25 cellular contexts compared by ENCODE assay signal in genomic region chr1:158969855-158970254, GRCh38. TPM values are rescaled to one million over a fixed set of nuclear protein-coding genes. Genes with fewer than 3 reads are reported as not detected.
DNase-seq lines count a peak whose midpoint lies in the region; ATAC-seq, FAIRE-seq and TF ChIP-seq lines count a peak whose summit lies in the region.
"Had no signal": no experiment of that assay in that cellular context is flagged by ENCODE, and none has a peak within 500 bp of the region (broad histone marks: within the 10 kb centered on the region; RNA-seq: fewer than 3 reads in every experiment).

No MANE protein-coding gene starts in this region.

- dilution Hi-C loops in keratinocyte (cut with MboI; ENCODE audit: extremely low pct_ligation_motif_present, low sequenced_read_pairs), result no loop called here

- intact Hi-C loops in CD14-positive monocyte (cut with micrococcal nuclease), result no loop called here

- no peaks in the 10 kb centered on the region for H4K20me1 ChIP-seq in keratinocyte (ENCODE audit: control insufficient read depth, extremely low read depth, insufficient read depth, low read length)
- H4K20me1 ChIP-seq: BLaER1 treated with 17β-estradiol and CSF1 and Interleukin-3, amounts not matched to agents 10 nM and 100 nM had no signal

- no peak for TF ChIP-seq CTCF in keratinocyte (optimal IDR thresholded peaks at IDR 0.05 in 1 of 3, IDR thresholded peaks at IDR 0.05 in 1 of 3, conservative IDR thresholded peaks at IDR 0.05 in 1 of 3; ENCODE audit: extremely low read depth in 1 of 3, insufficient read depth in 2 of 3, low read length in 3 of 3)
- TF ChIP-seq CTCF in CD14-positive monocyte (IDR thresholded peaks at IDR 0.05), result no peak

- no peaks in the 10 kb centered on the region for H3K36me3 ChIP-seq in CD8-positive, alpha-beta memory T cell (ENCODE audit: insufficient read depth, low read length)
- H3K36me3 ChIP-seq in keratinocyte (ENCODE audit: control insufficient read depth in 2 of 2, extremely low read depth in 1 of 2, insufficient read depth in 2 of 2, low read length in 2 of 2), result no peaks in the 10 kb centered on the region
- H3K36me3 ChIP-seq: adrenal gland; BLaER1 treated with 17β-estradiol and CSF1 and Interleukin-3, amounts not matched to agents 10 nM and 100 nM; suprapubic skin; uterus had no signal

- H3K4me2 ChIP-seq in keratinocyte (ENCODE audit: control insufficient read depth, extremely low read depth, insufficient read depth, low read depth, low read length), result no peak overlapping the region
- H3K4me2 ChIP-seq: BLaER1 treated with 17β-estradiol and CSF1 and Interleukin-3, amounts not matched to agents 10 nM and 100 nM; smooth muscle cell had no signal

- H3K27ac ChIP-seq in CD8-positive, alpha-beta memory T cell (ENCODE audit: low read depth, low read length), result no peak overlapping the region
- H3K27ac ChIP-seq in keratinocyte (ENCODE audit: control insufficient read depth, insufficient read depth, low read length), result peak overlapping the region; percentile 72
- H3K27ac ChIP-seq: adrenal gland; BLaER1 treated with 17β-estradiol and CSF1 and Interleukin-3, amounts not matched to agents 10 nM and 100 nM; suprapubic skin; uterus had no signal

- H3K4me1 ChIP-seq in CD8-positive, alpha-beta memory T cell (ENCODE audit: insufficient read depth, low read length), result no peaks in the 10 kb centered on the region
- peaks cover 12% of the 10 kb centered on the region for H3K4me1 ChIP-seq in keratinocyte (ENCODE audit: control insufficient read depth, extremely low read depth, insufficient read depth, low read length)
- H3K4me1 ChIP-seq: adrenal gland; BLaER1 treated with 17β-estradiol and CSF1 and Interleukin-3, amounts not matched to agents 10 nM and 100 nM; suprapubic skin; uterus had no signal

- H3K27ac Mint-ChIP-seq in activated CD4-positive, alpha-beta T cell treated with anti-CD3 and anti-CD28 coated beads, Interleukin-2, amount 10 ng/mL, durations not matched to agents 7 days and 5 days, result no peak overlapping the region
- peak overlapping the region in 5 of 8 donors; percentile 18 to 78 (median 61) for H3K27ac Mint-ChIP-seq in CD8-positive, alpha-beta memory T cell
- H3K27ac Mint-ChIP-seq in activated naive CD4-positive, alpha-beta T cell treated with anti-CD3 and anti-CD28 coated beads, Interleukin-2, amount 50 U/mL, for 72 hours, result peak overlapping the region; percentile 95 to 97
- H3K27ac Mint-ChIP-seq in CD14-positive monocyte, result peak overlapping the region in 1 of 7 donors; percentile 15
- H3K27ac Mint-ChIP-seq: WTC11 had no signal

- no peaks in the 10 kb centered on the region for H3K27me3 ChIP-seq in CD8-positive, alpha-beta memory T cell (ENCODE audit: insufficient read depth, low read length, poor library complexity, severe bottlenecking)
- no peaks in the 10 kb centered on the region for H3K27me3 ChIP-seq in keratinocyte (ENCODE audit: control insufficient read depth, extremely low read depth, insufficient read depth, low read length)
- H3K27me3 ChIP-seq: BLaER1 treated with 17β-estradiol and CSF1 and Interleukin-3, amounts not matched to agents 10 nM and 100 nM; suprapubic skin; uterus had no signal

- FAIRE-seq in keratinocyte (lab: Jason Lieb, UNC), result peak; percentile 91
- FAIRE-seq: D721Med, endometrium, GM18507 had no signal

- POLR2A ChIA-PET in activated CD4-positive, alpha-beta T cell treated with anti-CD3 and anti-CD28 coated beads, Interleukin-2, amount 10 ng/mL, durations not matched to agents 7 days and 5 days (lab: Charles Lee), result no interaction called here
- POLR2A ChIA-PET in CD8-positive, alpha-beta memory T cell (lab: Charles Lee), result no interaction called here

- peaks cover 5% of the 10 kb centered on the region for H3K36me3 Mint-ChIP-seq in activated CD4-positive, alpha-beta T cell treated with anti-CD3 and anti-CD28 coated beads, Interleukin-2, amount 10 ng/mL, durations not matched to agents 7 days and 5 days (ENCODE audit: low read depth)
- peaks cover 30 to 75% (median 58%) of the 10 kb centered on the region in 3 donors for H3K36me3 Mint-ChIP-seq in CD8-positive, alpha-beta memory T cell
- H3K36me3 Mint-ChIP-seq in activated naive CD4-positive, alpha-beta T cell treated with anti-CD3 and anti-CD28 coated beads, Interleukin-2, amount 50 U/mL, for 72 hours, result peaks cover 9 to 13% of the 10 kb centered on the region in 2 donors
- no peaks in the 10 kb centered on the region for H3K36me3 Mint-ChIP-seq in CD14-positive monocyte
- H3K36me3 Mint-ChIP-seq: WTC11 had no signal

- H3K79me2 ChIP-seq in keratinocyte (ENCODE audit: control insufficient read depth, insufficient read depth, low read length), result no peaks in the 10 kb centered on the region

- no peak overlapping the region for H2AFZ ChIP-seq in keratinocyte (ENCODE audit: control insufficient read depth, low read length)

- H3K9me3 ChIP-seq in CD8-positive, alpha-beta memory T cell (ENCODE audit: low read length), result peaks cover 4% of the 10 kb centered on the region
- H3K9me3 ChIP-seq in keratinocyte (ENCODE audit: control insufficient read depth, low read depth, low read length), result no peaks in the 10 kb centered on the region
- H3K9me3 ChIP-seq: adrenal gland; BLaER1 treated with 17β-estradiol and CSF1 and Interleukin-3, amounts not matched to agents 10 nM and 100 nM; suprapubic skin; uterus had no signal

- no peaks in the 10 kb centered on the region for H3K9me1 ChIP-seq in keratinocyte (ENCODE audit: control insufficient read depth, extremely low read depth, insufficient read depth, low read length)

- peaks cover 4% of the 10 kb centered on the region for H3K4me1 Mint-ChIP-seq in activated CD4-positive, alpha-beta T cell treated with anti-CD3 and anti-CD28 coated beads, Interleukin-2, amount 10 ng/mL, durations not matched to agents 7 days and 5 days
- peaks cover 43 to 67% (median 57%) of the 10 kb centered on the region in 3 donors for H3K4me1 Mint-ChIP-seq in CD8-positive, alpha-beta memory T cell
- peaks cover 5% of the 10 kb centered on the region for H3K4me1 Mint-ChIP-seq in CD14-positive monocyte
- H3K4me1 Mint-ChIP-seq: WTC11 had no signal

- ATAC-seq in activated naive CD4-positive, alpha-beta T cell treated with anti-CD3 and anti-CD28 coated beads, Interleukin-2, amount 50 U/mL, for 72 hours, result peak; percentile 73 to 81
- ATAC-seq: Panc1, WTC11 had no signal

- H3K4me3 Mint-ChIP-seq in activated CD4-positive, alpha-beta T cell treated with anti-CD3 and anti-CD28 coated beads, Interleukin-2, amount 10 ng/mL, durations not matched to agents 7 days and 5 days, result no peak overlapping the region
- no peak overlapping the region for H3K4me3 Mint-ChIP-seq in CD8-positive, alpha-beta memory T cell
- no peak overlapping the region for H3K4me3 Mint-ChIP-seq in CD14-positive monocyte
- H3K4me3 Mint-ChIP-seq: WTC11 had no signal

- no peak overlapping the region for H3K9ac ChIP-seq in keratinocyte (ENCODE audit: control insufficient read depth, extremely low read depth, insufficient read depth, low read length)
- H3K9ac ChIP-seq: BLaER1 treated with 17β-estradiol and CSF1 and Interleukin-3, amounts not matched to agents 10 nM and 100 nM had no signal

- H3K9me3 Mint-ChIP-seq in activated CD4-positive, alpha-beta T cell treated with anti-CD3 and anti-CD28 coated beads, Interleukin-2, amount 10 ng/mL, durations not matched to agents 7 days and 5 days, result peaks cover 9% of the 10 kb centered on the region
- H3K9me3 Mint-ChIP-seq in CD8-positive, alpha-beta memory T cell, result peaks cover 21 to 50% (median 34%) of the 10 kb centered on the region in 5 donors
- peaks cover 0 to 6% of the 10 kb centered on the region in 2 donors for H3K9me3 Mint-ChIP-seq in activated naive CD4-positive, alpha-beta T cell treated with anti-CD3 and anti-CD28 coated beads, Interleukin-2, amount 50 U/mL, for 72 hours
- peaks cover 0 to 6% (median 0%) of the 10 kb centered on the region in 7 donors for H3K9me3 Mint-ChIP-seq in CD14-positive monocyte

- H3K4me3 ChIP-seq in CD8-positive, alpha-beta memory T cell (ENCODE audit: low read length), result no peak overlapping the region
- H3K4me3 ChIP-seq in keratinocyte (ENCODE audit: control insufficient read depth in 2 of 3, extremely low read depth in 1 of 3, insufficient read depth in 2 of 3, low read depth in 1 of 3, low read length in 3 of 3), result no peak overlapping the region
- H3K4me3 ChIP-seq: adrenal gland; BLaER1 treated with 17β-estradiol and CSF1 and Interleukin-3, amounts not matched to agents 10 nM and 100 nM; lung; smooth muscle cell; suprapubic skin; uterus had no signal

- DNase-seq in activated CD4-positive, alpha-beta T cell treated with anti-CD3 and anti-CD28 coated beads for 48 hours, result peak; percentile 27
- DNase-seq in activated CD4-positive, alpha-beta T cell treated with anti-CD3 and anti-CD28 coated beads, Interleukin-2, amount 10 ng/mL, durations not matched to agents 7 days and 5 days, result no peak
- DNase-seq in CD8-positive, alpha-beta memory T cell, result no peak
- DNase-seq in activated naive CD4-positive, alpha-beta T cell treated with anti-CD3 and anti-CD28 coated beads, Interleukin-2, amount 50 U/mL, for 72 hours (ENCODE audit: low spot score in 2 of 2), result no peak
- peak; percentile 88 for DNase-seq in keratinocyte (ENCODE audit: low read depth, low spot score)
- DNase-seq in SW480 (ENCODE audit: low spot score), result no peak
- no peak for DNase-seq in CD14-positive monocyte (ENCODE audit: low spot score)
- no peak for DNase-seq in HuH-7.5 (ENCODE audit: low spot score)
- DNase-seq: adrenal gland; NCI-H1105; NCI-H2029 treated with DMSO at 0.1 percent for 48 hours; occipital lobe; stimulated activated CD8-positive, alpha-beta memory T cell treated with anti-CD3 and anti-CD28 coated beads, Interleukin-4, amount 100 ng/mL, for 48 hours; uterus had no signal

- H3K27me3 Mint-ChIP-seq in activated CD4-positive, alpha-beta T cell treated with anti-CD3 and anti-CD28 coated beads, Interleukin-2, amount 10 ng/mL, durations not matched to agents 7 days and 5 days, result peaks cover 7% of the 10 kb centered on the region
- H3K27me3 Mint-ChIP-seq in CD8-positive, alpha-beta memory T cell, result no peaks in the 10 kb centered on the region
- peaks cover 0 to 4% (median 0%) of the 10 kb centered on the region in 3 donors for H3K27me3 Mint-ChIP-seq in CD14-positive monocyte (ENCODE audit: low read depth in 3 of 3)

- CTCF ChIA-PET in activated CD4-positive, alpha-beta T cell treated with anti-CD3 and anti-CD28 coated beads, Interleukin-2, amount 10 ng/mL, durations not matched to agents 7 days and 5 days (lab: Charles Lee), result no interaction called here
- CTCF ChIA-PET in CD8-positive, alpha-beta memory T cell (lab: Charles Lee), result no interaction called here

RNA-seq across cellular contexts. Expression of gene PYHIN1, which starts 38.5 kb away (rescaled TPM):
- 10 to 100 TPM; 18.8 to 25.2 TPM for total RNA-seq in activated CD4-positive, alpha-beta T cell treated with anti-CD3 and anti-CD28 coated beads, Interleukin-2, amount 10 ng/mL, durations not matched to agents 7 days and 5 days
- 10 to 100 TPM; 23.9 to 24.2 TPM for total RNA-seq in CD8-positive, alpha-beta memory T cell
- 110 TPM for polyA plus RNA-seq in CD8-positive, alpha-beta memory T cell
- 1 to 10 TPM; 5.7 to 6.7 TPM for total RNA-seq in activated naive CD4-positive, alpha-beta T cell treated with anti-CD3 and anti-CD28 coated beads, Interleukin-2, amount 50 U/mL, for 72 hours
- 0.14 to 0.82 TPM (median 0.37 TPM) in 3 replicates for polyA plus RNA-seq in keratinocyte
- polyA plus RNA-seq in keratinocyte (2011; ENCODE audit: low read depth), result not detected
- polyA plus RNA-seq in keratinocyte (2011; cell fraction: cytosol; rRNA removed), result 0.36 and 0.39 TPM in 2 replicates
- polyA plus RNA-seq in keratinocyte (2011; cell fraction: nucleus; rRNA removed), result 0.80 and 0.97 TPM in 2 replicates
- polyA plus RNA-seq in keratinocyte (2012; ENCODE audit: low replicate concordance), result 0.11 and 0.20 TPM in 2 replicates
- polyA minus RNA-seq in keratinocyte, result 0.16 to 0.66 TPM in 2 of 3 replicates, not detected in the other
- polyA minus RNA-seq in keratinocyte (2011; cell fraction: cytosol; rRNA and poly(A)+ RNA removed), result not detected
- 0.53 and 0.70 TPM in 2 replicates for polyA minus RNA-seq in keratinocyte (2011; cell fraction: nucleus; rRNA and poly(A)+ RNA removed)
- polyA plus RNA-seq in CD14-positive monocyte, result under 1 TPM; 0.15 to 0.44 TPM
- total RNA-seq: myocyte, NCI-H460, occipital lobe, WTC11 had no signal
- polyA plus RNA-seq: smooth muscle cell had no signal

RNA-seq across cellular contexts. Expression of gene IFI16, which starts 39.9 kb away (rescaled TPM):
- 100 to 1,000 TPM; 300 to 342 TPM for total RNA-seq in activated CD4-positive, alpha-beta T cell treated with anti-CD3 and anti-CD28 coated beads, Interleukin-2, amount 10 ng/mL, durations not matched to agents 7 days and 5 days
- total RNA-seq in CD8-positive, alpha-beta memory T cell, result 100 to 1,000 TPM; 175 to 186 TPM
- 126 TPM for polyA plus RNA-seq in CD8-positive, alpha-beta memory T cell
- 100 to 1,000 TPM; 226 to 314 TPM for total RNA-seq in activated naive CD4-positive, alpha-beta T cell treated with anti-CD3 and anti-CD28 coated beads, Interleukin-2, amount 50 U/mL, for 72 hours
- polyA plus RNA-seq in keratinocyte (118 to 193 TPM (median 145 TPM) in 3 replicates), CD14-positive monocyte (10 to 100 TPM; 64.8 to 99.7 TPM)
- 116 TPM for polyA plus RNA-seq in keratinocyte (2011; ENCODE audit: low read depth)
- 88.8 and 155 TPM in 2 replicates for polyA plus RNA-seq in keratinocyte (2011; cell fraction: cytosol; rRNA removed)
- polyA plus RNA-seq in keratinocyte (2011; cell fraction: nucleus; rRNA removed), result 155 and 191 TPM in 2 replicates
- 69.6 and 121 TPM in 2 replicates for polyA plus RNA-seq in keratinocyte (2012; ENCODE audit: low replicate concordance)
- 42.0 to 91.5 TPM (median 56.9 TPM) in 3 replicates for polyA minus RNA-seq in keratinocyte
- polyA minus RNA-seq in keratinocyte (2011; cell fraction: cytosol; rRNA and poly(A)+ RNA removed), result 53.3 TPM
- 56.6 and 94.6 TPM in 2 replicates for polyA minus RNA-seq in keratinocyte (2011; cell fraction: nucleus; rRNA and poly(A)+ RNA removed)

Comparison
In these comparisons a context has a peak if more than half of its experiments do, and no peak if none do; other contexts are left out.
1. DNase-seq: peak in activated CD4-positive, alpha-beta T cell treated with anti-CD3 and anti-CD28 coated beads for 48 hours (single experiment) and keratinocyte (single experiment); none in activated CD4-positive, alpha-beta T cell treated with anti-CD3 and anti-CD28 coated beads, Interleukin-2, amount 10 ng/mL, durations not matched to agents 7 days and 5 days (single experiment), CD8-positive, alpha-beta memory T cell (0 of 5), activated naive CD4-positive, alpha-beta T cell treated with anti-CD3 and anti-CD28 coated beads, Interleukin-2, amount 50 U/mL, for 72 hours (0 of 2), SW480 (single experiment), CD14-positive monocyte (single experiment) and HuH-7.5 (single experiment).